ENCODE assay signal across 12 cellular contexts in the genomic region with DNA sequence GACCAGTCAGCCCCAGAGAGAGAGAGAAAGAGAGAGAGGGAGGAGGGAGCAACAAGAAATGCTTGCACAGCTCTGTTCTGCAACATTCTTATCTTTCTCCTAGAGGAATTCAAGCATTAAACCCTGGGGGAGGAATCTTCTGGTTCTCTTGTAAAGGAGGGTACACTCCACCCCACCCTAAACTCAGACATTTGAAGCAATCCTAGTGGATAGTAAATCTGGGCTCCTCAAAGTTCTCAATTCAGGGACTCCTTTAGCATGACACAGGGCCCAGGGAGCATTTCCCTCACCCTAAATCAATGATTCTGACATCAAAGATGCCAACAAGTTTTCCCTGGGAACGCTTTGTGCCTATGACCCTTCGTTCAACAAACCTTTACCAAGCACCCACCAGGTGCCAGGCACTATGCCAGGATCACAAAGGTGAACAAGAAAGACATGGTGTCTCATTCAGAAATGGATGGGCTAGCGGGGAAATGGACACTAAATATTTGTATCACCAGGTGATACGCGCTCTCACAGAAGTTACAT. TPM values are rescaled to one million over a fixed set of nuclear protein-coding genes. Genes with fewer than 3 reads are reported as not detected.
DNase-seq lines count a peak whose midpoint lies in the region; ATAC-seq and TF ChIP-seq lines count a peak whose summit lies in the region.
"Had no signal": no experiment of that assay in that cellular context is flagged by ENCODE, and none has a peak within 500 bp of the region (broad histone marks: within the 10 kb centered on the region; RNA-seq: fewer than 3 reads in every experiment).

No MANE protein-coding gene starts in this region.

- H4K20me1 ChIP-seq in PC-9 (ENCODE audit: insufficient read depth) (no peaks in the 10 kb centered on the region), OCI-LY7 (ENCODE audit: insufficient read depth, low read length) (no peaks in the 10 kb centered on the region)

- H3K9me2 ChIP-seq in PC-9 (ENCODE audit: insufficient read depth), result no peaks in the 10 kb centered on the region
- H3K9me2 ChIP-seq in OCI-LY7 (ENCODE audit: insufficient read depth, low read length), result no peaks in the 10 kb centered on the region

- CTCF ChIA-PET in PC-9 (lab: Charles Lee) (interaction anchor here (1.4 kb wide), 1 partner anchor 350 kb away, joined by 3 read pairs; no protein-coding TSS in a partner anchor), OCI-LY7 (lab: Charles Lee; ENCODE audit: unreplicated experiment) (no interaction called here)

- peaks cover 70% of the 10 kb centered on the region for H3F3A ChIP-seq in PC-9 (ENCODE audit: insufficient read depth, low read depth)

- POLR2A ChIA-PET in PC-9 (lab: Charles Lee; ENCODE audit: unreplicated experiment) (interaction anchor here (0.6 to 1.3 kb wide), 17 partner anchors 15 to 1212 kb away, joined by 3 to 47 read pairs (median 4); a partner anchor contains a TSS), OCI-LY7 (lab: Charles Lee) (no interaction called here)

- H3K4me3 ChIP-seq in PC-9, result peak overlapping the region; percentile 45; the same call in 1 of the 2 replicates
- no peak overlapping the region for H3K4me3 ChIP-seq in esophagus (ENCODE audit: low read depth in 1 of 2, low read length in 2 of 2)
- no peak overlapping the region for H3K4me3 ChIP-seq in psoas muscle
- no peak overlapping the region for H3K4me3 ChIP-seq in OCI-LY7 (ENCODE audit: low read depth, low read length, poor library complexity, severe bottlenecking)

- no peak for ATAC-seq in psoas muscle

- TF ChIP-seq CTCF in PC-9 (conservative IDR thresholded peaks at IDR 0.05) (no peak), psoas muscle (IDR thresholded peaks at IDR 0.05) (no peak), OCI-LY7 (conservative IDR thresholded peaks at IDR 0.05; ENCODE audit: low read length) (no peak)

- H3K27ac ChIP-seq in PC-9, result peak overlapping the region; percentile 100
- peak overlapping the region; percentile 95 to 96 for H3K27ac ChIP-seq in esophagus (ENCODE audit: low read depth in 2 of 2, low read length in 1 of 2)
- H3K27ac ChIP-seq in psoas muscle, result peak overlapping the region; percentile 13
- H3K27ac ChIP-seq in OCI-LY7 (ENCODE audit: low read depth, low read length, poor library complexity, severe bottlenecking), result no peak overlapping the region

- intact Hi-C loops in PC-9 (cut with micrococcal nuclease; ENCODE audit: unreplicated experiment) (loop anchor here (2.0 to 10.0 kb wide), 6 partner anchors 26 to 1747 kb away; a partner anchor contains a TSS), psoas muscle (cut with DNase I) (loop anchor here in 1 of 2 donors (2.0 kb wide), 1 partner anchor 48 kb away; no protein-coding TSS in a partner anchor), OCI-LY7 (cut with micrococcal nuclease; ENCODE audit: unreplicated experiment) (no loop called here)

- H2AFZ ChIP-seq in PC-9, result no peak overlapping the region
- no peak overlapping the region for H2AFZ ChIP-seq in OCI-LY7 (ENCODE audit: low read length)

- WGBS in esophagus, 2 donors, result 44 to 46% methylated on average over 5 of the region's 5 CpGs
- 70 to 84% (median 72%) methylated on average over 5 of the region's 5 CpGs for WGBS in psoas muscle, 3 donors

- H3K4me2 ChIP-seq in PC-9 (peak overlapping the region; percentile 81), OCI-LY7 (ENCODE audit: low read length) (no peak overlapping the region)

- H3K79me2 ChIP-seq in PC-9 (ENCODE audit: low read depth) (peaks cover 28% of the 10 kb centered on the region), OCI-LY7 (ENCODE audit: insufficient read depth, low read depth, low read length) (no peaks in the 10 kb centered on the region)

- BruUV-seq in PC-9 (replicated peaks; lab: Mats Ljungman, UMichigan) (TSS peak; percentile 65), OCI-LY7 (replicated peaks; lab: Mats Ljungman, UMichigan) (no TSS peak)

- H3K36me3 ChIP-seq in PC-9 (ENCODE audit: low read depth), result no peaks in the 10 kb centered on the region
- H3K36me3 ChIP-seq in esophagus (ENCODE audit: control insufficient read depth in 2 of 2, insufficient read depth in 2 of 2, low read length in 1 of 2), result no peaks in the 10 kb centered on the region
- no peaks in the 10 kb centered on the region for H3K36me3 ChIP-seq in psoas muscle (ENCODE audit: insufficient read depth in 1 of 2, low read depth in 1 of 2)
- no peaks in the 10 kb centered on the region for H3K36me3 ChIP-seq in OCI-LY7 (ENCODE audit: insufficient read depth, low read length)

- DNase-seq in Daoy (ENCODE audit: low read depth), result peak; percentile 40
- peak; percentile 73 to 85 for DNase-seq in PC-9
- DNase-seq in psoas muscle, result no peak
- DNase-seq in OCI-LY7 (ENCODE audit: low spot score), result no peak
- DNase-seq in DMS53 treated with DMSO at 0.1 percent for 48 hours (lab: John Stamatoyannopoulos, UW; ENCODE audit: unreplicated experiment), result no peak
- no peak for DNase-seq in NCI-H1105 (lab: John Stamatoyannopoulos, UW)
- no peak for DNase-seq in NCI-H146 treated with DMSO at 0.1 percent for 48 hours (lab: John Stamatoyannopoulos, UW; ENCODE audit: unreplicated experiment)
- DNase-seq: activated naive CD8-positive, alpha-beta T cell treated with anti-CD3 and anti-CD28 coated beads, Interleukin-2, amount 10 ng/mL, durations not matched to agents 7 days and 5 days; DMS 273 treated with DMSO at 0.1 percent for 48 hours had no signal

- H3K27me3 ChIP-seq in PC-9 (ENCODE audit: insufficient read depth, low read depth), result no peaks in the 10 kb centered on the region
- no peaks in the 10 kb centered on the region for H3K27me3 ChIP-seq in esophagus (ENCODE audit: control insufficient read depth in 1 of 2, insufficient read depth in 2 of 2, low read length in 2 of 2)
- H3K27me3 ChIP-seq in psoas muscle (ENCODE audit: insufficient read depth in 3 of 3, low read length in 2 of 3), result no peaks in the 10 kb centered on the region

- H3K4me1 ChIP-seq in PC-9 (replicated peaks; ENCODE audit: insufficient read depth) (peaks cover 68% of the 10 kb centered on the region), esophagus (ENCODE audit: control insufficient read depth in 2 of 2, insufficient read depth in 2 of 2, low read length in 1 of 2) (peaks cover 1 to 4% of the 10 kb centered on the region in 2 donors), psoas muscle (peaks cover 5% of the 10 kb centered on the region), OCI-LY7 (ENCODE audit: insufficient read depth, low read length, poor library complexity, severe bottlenecking) (no peaks in the 10 kb centered on the region)

- no peaks in the 10 kb centered on the region for H3K9me3 ChIP-seq in PC-9 (ENCODE audit: insufficient read depth, low read depth)
- H3K9me3 ChIP-seq in esophagus (ENCODE audit: control insufficient read depth in 2 of 2, insufficient read depth in 1 of 2, low read depth in 1 of 2, low read length in 1 of 2), result no peaks in the 10 kb centered on the region
- H3K9me3 ChIP-seq in psoas muscle, result no peaks in the 10 kb centered on the region
- H3K9me3 ChIP-seq in OCI-LY7 (ENCODE audit: low read length), result no peaks in the 10 kb centered on the region

RNA-seq across cellular contexts. Expression of a gene that starts 11.9 kb away (rescaled TPM):
- total RNA-seq in Daoy (2014; rRNA removed; shearing (Covaris generic)), result 186 and 189 TPM in 2 replicates
- 376 and 459 TPM in 2 replicates for total RNA-seq in PC-9 (2021)
- 100 to 1,000 TPM in 1 of 2 donors, 10 to 100 TPM in 1; 89.8 to 159 TPM for polyA plus RNA-seq in esophagus
- total RNA-seq in psoas muscle, result 100 to 1,000 TPM in 3 of 4 donors, 10 to 100 TPM in 1; 77.1 to 151 (median 105) TPM
- polyA plus RNA-seq in psoas muscle, result 100 to 1,000 TPM in 1 of 3 donors, 10 to 100 TPM in 2; 47.6 to 157 (median 73.2) TPM
- not detected in 2 replicates for total RNA-seq in OCI-LY7 (2014; rRNA removed; shearing (Covaris generic))
- total RNA-seq in OCI-LY7 (2022), result 0.52 TPM in 1 of 2 replicates, not detected in the other

RNA-seq across cellular contexts. Expression of a gene that starts 35.0 kb away (rescaled TPM):
- not detected in 2 replicates for total RNA-seq in Daoy (2014; rRNA removed; shearing (Covaris generic))
- 85.6 and 94.7 TPM in 2 replicates for total RNA-seq in PC-9 (2021)
- 1 to 10 TPM in 1 of 2 donors, under 1 TPM in 1; 0.56 to 1.5 TPM for polyA plus RNA-seq in esophagus
- 1 to 10 TPM in 2 of 4 donors, under 1 TPM in 1, not detected in 1; 0.78 to 5.4 (median 2.1) TPM for total RNA-seq in psoas muscle
- polyA plus RNA-seq in psoas muscle, result under 1 TPM in 2 of 3 donors, not detected in 1; 0.04 to 0.09 TPM
- not detected in 2 replicates for total RNA-seq in OCI-LY7 (2014; rRNA removed; shearing (Covaris generic))
- total RNA-seq in OCI-LY7 (2022), result not detected in 2 replicates
- total RNA-seq: glomerular endothelial cell had no signal
- polyA plus RNA-seq: neural cell had no signal

Comparison
In these comparisons a context has a peak if more than half of its experiments do, and no peak if none do; other contexts are left out.
1. DNase-seq: peak in Daoy (single experiment) and PC-9 (2 of 2); none in psoas muscle (0 of 2), OCI-LY7 (single experiment), DMS53 treated with DMSO at 0.1 percent for 48 hours (single experiment), NCI-H1105 (single experiment) and NCI-H146 treated with DMSO at 0.1 percent for 48 hours (single experiment).
2. RNA of a gene that starts 11.9 kb away (total RNA-seq): 376 to 459 TPM in PC-9, 186 to 189 TPM in Daoy and 77.1 to 151 TPM in psoas muscle; 0.52 TPM in OCI-LY7; every median in the first group is over 10 times any median in the second.
3. RNA of a gene that starts 35.0 kb away (total RNA-seq): 85.6 to 94.7 TPM in PC-9; 0.78 to 5.4 TPM in psoas muscle, not detected in Daoy and not detected in OCI-LY7; every median in the first group is over 10 times any median in the second.